In genomic region chr6:89347825-89348224, GRCh38 we compare ENCODE assay signal across 13 cellular contexts. TPM values are rescaled to one million over a fixed set of nuclear protein-coding genes. Genes with fewer than 3 reads are reported as not detected.
DNase-seq lines count a peak whose midpoint lies in the region; ATAC-seq and TF ChIP-seq lines count a peak whose summit lies in the region.
"Had no signal": no experiment of that assay in that cellular context is flagged by ENCODE, and none has a peak within 500 bp of the region (broad histone marks: within the 10 kb centered on the region; RNA-seq: fewer than 3 reads in every experiment).

No MANE protein-coding gene starts in this region.

- H3K4me2 ChIP-seq in neuronal stem cell (ENCODE audit: insufficient read depth, low read length, poor library complexity, severe bottlenecking), result no peak overlapping the region

- H3K4me3 ChIP-seq in heart left ventricle (no peak overlapping the region), neuronal stem cell (ENCODE audit: low read length in 2 of 2) (no peak overlapping the region), left lung (no peak overlapping the region)
- H3K4me3 ChIP-seq: esophagus squamous epithelium had no signal

- H3K27me3 ChIP-seq in heart left ventricle (no peaks in the 10 kb centered on the region), neuronal stem cell (ENCODE audit: control insufficient read depth in 3 of 3, insufficient read depth in 3 of 3, low read depth in 1 of 3, low read length in 3 of 3) (no peaks in the 10 kb centered on the region), left lung (no peaks in the 10 kb centered on the region)
- H3K27me3 ChIP-seq: esophagus squamous epithelium had no signal

- no peak overlapping the region for H3K9ac ChIP-seq in neuronal stem cell (ENCODE audit: low read depth, low read length, poor library complexity)

- H3K27me3 Mint-ChIP-seq in activated naive CD4-positive, alpha-beta T cell treated with anti-CD3 and anti-CD28 coated beads, Interleukin-2, amount 50 U/mL, for 24 hours, result no peaks in the 10 kb centered on the region
- H3K27me3 Mint-ChIP-seq in stimulated activated memory B cell treated with anti-CD40 and anti-IgM and Interleukin-4, amounts not matched to agents 10 μg/mL and 1 μg/mL and 100 μg/mL, for 72 hours, result no peaks in the 10 kb centered on the region
- H3K27me3 Mint-ChIP-seq: activated naive CD4-positive, alpha-beta T cell treated with anti-CD3 and anti-CD28 coated beads, Interleukin-2, amount 10 ng/mL, durations not matched to agents 7 days and 5 days; stimulated activated naive CD8-positive, alpha-beta T cell treated with anti-CD3 and anti-CD28 coated beads, Interleukin-15, Interleukin-2, amounts not matched to agents 100 ng/mL and 50 ng/mL, for 24 hours had no signal

- H2AK5ac ChIP-seq in neuronal stem cell (ENCODE audit: low read depth, low read length), result no peak overlapping the region

- H3K23ac ChIP-seq in neuronal stem cell (ENCODE audit: low read depth, low read length, poor library complexity), result no peak overlapping the region

- no peaks in the 10 kb centered on the region for H3K36me3 Mint-ChIP-seq in activated naive CD4-positive, alpha-beta T cell treated with anti-CD3 and anti-CD28 coated beads, Interleukin-2, amount 50 U/mL, for 24 hours
- H3K36me3 Mint-ChIP-seq in stimulated activated memory B cell treated with anti-CD40 and anti-IgM and Interleukin-4, amounts not matched to agents 10 μg/mL and 1 μg/mL and 100 μg/mL, for 72 hours, result peaks cover 11% of the 10 kb centered on the region

- H4K8ac ChIP-seq in neuronal stem cell (ENCODE audit: low read depth, low read length), result no peak overlapping the region

- H2BK120ac ChIP-seq in neuronal stem cell (ENCODE audit: low read depth, low read length), result no peak overlapping the region

- peak in 3 of 4 donors; percentile 18 to 33 (median 31) for ATAC-seq in heart left ventricle
- no peak for ATAC-seq in stimulated activated memory B cell treated with anti-CD40 and anti-IgM and Interleukin-4, amounts not matched to agents 10 μg/mL and 1 μg/mL and 100 μg/mL, for 72 hours
- no peak for ATAC-seq in left lung

- H3K4me1 ChIP-seq in heart left ventricle (peaks cover 0 to 66% (median 52%) of the 10 kb centered on the region in 12 donors), neuronal stem cell (ENCODE audit: control insufficient read depth in 2 of 2, insufficient read depth in 1 of 2, low read depth in 1 of 2, low read length in 2 of 2) (peaks cover 2 to 11% of the 10 kb centered on the region in 2 donors), left lung (peaks cover 19 to 70% of the 10 kb centered on the region in 2 donors)

- peaks cover 69% of the 10 kb centered on the region for H3K4me1 Mint-ChIP-seq in activated naive CD4-positive, alpha-beta T cell treated with anti-CD3 and anti-CD28 coated beads, Interleukin-2, amount 50 U/mL, for 24 hours
- H3K4me1 Mint-ChIP-seq in stimulated activated memory B cell treated with anti-CD40 and anti-IgM and Interleukin-4, amounts not matched to agents 10 μg/mL and 1 μg/mL and 100 μg/mL, for 72 hours, result peaks cover 72% of the 10 kb centered on the region

- H3K18ac ChIP-seq in neuronal stem cell (ENCODE audit: low read length), result no peak overlapping the region

- no peaks in the 10 kb centered on the region for H3K79me1 ChIP-seq in neuronal stem cell (ENCODE audit: low read depth, low read length)

- H3K9me3 Mint-ChIP-seq in activated naive CD4-positive, alpha-beta T cell treated with anti-CD3 and anti-CD28 coated beads, Interleukin-2, amount 50 U/mL, for 24 hours, result no peaks in the 10 kb centered on the region
- no peaks in the 10 kb centered on the region for H3K9me3 Mint-ChIP-seq in stimulated activated memory B cell treated with anti-CD40 and anti-IgM and Interleukin-4, amounts not matched to agents 10 μg/mL and 1 μg/mL and 100 μg/mL, for 72 hours
- H3K9me3 Mint-ChIP-seq: activated naive CD4-positive, alpha-beta T cell treated with anti-CD3 and anti-CD28 coated beads, Interleukin-2, amount 10 ng/mL, durations not matched to agents 7 days and 5 days; stimulated activated naive CD8-positive, alpha-beta T cell treated with anti-CD3 and anti-CD28 coated beads, Interleukin-15, Interleukin-2, amounts not matched to agents 100 ng/mL and 50 ng/mL, for 24 hours had no signal

- H3K14ac ChIP-seq in neuronal stem cell (ENCODE audit: low read length), result no peak overlapping the region

- H3K4ac ChIP-seq in neuronal stem cell (ENCODE audit: low read length), result no peak overlapping the region

- peaks cover 0 to 7% (median 0%) of the 10 kb centered on the region in 9 donors for H3K36me3 ChIP-seq in heart left ventricle
- peaks cover 0 to 5% of the 10 kb centered on the region in 2 donors for H3K36me3 ChIP-seq in neuronal stem cell (replicated peaks in 1 of 2; ENCODE audit: control insufficient read depth in 2 of 2, insufficient read depth in 2 of 2, low read length in 2 of 2)
- H3K36me3 ChIP-seq in left lung, result peaks cover 0 to 4% of the 10 kb centered on the region in 2 donors
- H3K36me3 ChIP-seq: esophagus squamous epithelium, WERI-Rb-1 had no signal

- H2BK12ac ChIP-seq in neuronal stem cell (ENCODE audit: low read length), result no peak overlapping the region

- no peaks in the 10 kb centered on the region for H3K9me3 ChIP-seq in heart left ventricle
- no peaks in the 10 kb centered on the region for H3K9me3 ChIP-seq in neuronal stem cell (replicated peaks in 1 of 2; ENCODE audit: control insufficient read depth in 2 of 2, insufficient read depth in 1 of 2, low read depth in 1 of 2, low read length in 2 of 2)
- H3K9me3 ChIP-seq in left lung, result no peaks in the 10 kb centered on the region
- H3K9me3 ChIP-seq: esophagus squamous epithelium had no signal

- no peak overlapping the region for H2BK15ac ChIP-seq in neuronal stem cell (ENCODE audit: low read length)

- WGBS in heart left ventricle, 4 donors, result 24 to 75% (median 67%) methylated on average over 2 of the region's 2 CpGs
- no CpG with 5 or more reads among the region's 2 CpGs for WGBS in neuronal stem cell (ENCODE audit: extremely low coverage in 2 of 2, insufficient read length in 2 of 2, insufficient replicate concordance in 1 of 2), 2 donors

- peak overlapping the region; percentile 72 for H3K27ac Mint-ChIP-seq in activated naive CD4-positive, alpha-beta T cell treated with anti-CD3 and anti-CD28 coated beads, Interleukin-2, amount 50 U/mL, for 24 hours
- H3K27ac Mint-ChIP-seq in stimulated activated memory B cell treated with anti-CD40 and anti-IgM and Interleukin-4, amounts not matched to agents 10 μg/mL and 1 μg/mL and 100 μg/mL, for 72 hours, result peak overlapping the region; percentile 94
- H3K27ac Mint-ChIP-seq: activated naive CD4-positive, alpha-beta T cell treated with anti-CD3 and anti-CD28 coated beads, Interleukin-2, amount 10 ng/mL, durations not matched to agents 7 days and 5 days; stimulated activated naive CD8-positive, alpha-beta T cell treated with anti-CD3 and anti-CD28 coated beads, Interleukin-15, Interleukin-2, amounts not matched to agents 100 ng/mL and 50 ng/mL, for 24 hours had no signal

- H4K91ac ChIP-seq in neuronal stem cell (ENCODE audit: low read depth, low read length, poor library complexity), result no peak overlapping the region

- peak overlapping the region in 4 of 12 donors; percentile 2 to 15 (median 8) for H3K27ac ChIP-seq in heart left ventricle
- H3K27ac ChIP-seq in neuronal stem cell (replicated peaks; ENCODE audit: low read length), result no peak overlapping the region
- peak overlapping the region in 1 of 2 donors; percentile 99 for H3K27ac ChIP-seq in left lung
- H3K27ac ChIP-seq: esophagus squamous epithelium, WERI-Rb-1 had no signal

- H2AFZ ChIP-seq in neuronal stem cell (ENCODE audit: low read length), result no peak overlapping the region

- TF ChIP-seq CTCF in heart left ventricle (IDR thresholded peaks at IDR 0.05) (no peak), left lung (IDR thresholded peaks at IDR 0.05) (no peak)

- intact Hi-C loops in heart left ventricle (cut with DNase I), result loop anchor here in 1 of 10 donors (5.0 kb wide), 1 partner anchor 266 kb away; the partner anchor contains the start of gene PNRC1
- intact Hi-C loops in left lung (cut with DNase I), result no loop called here

- H2BK5ac ChIP-seq in neuronal stem cell (ENCODE audit: low read length), result no peak overlapping the region

- no peak overlapping the region for H3K4me3 Mint-ChIP-seq in activated naive CD4-positive, alpha-beta T cell treated with anti-CD3 and anti-CD28 coated beads, Interleukin-2, amount 50 U/mL, for 24 hours
- H3K4me3 Mint-ChIP-seq in stimulated activated memory B cell treated with anti-CD40 and anti-IgM and Interleukin-4, amounts not matched to agents 10 μg/mL and 1 μg/mL and 100 μg/mL, for 72 hours, result no peak overlapping the region
- H3K4me3 Mint-ChIP-seq: activated naive CD4-positive, alpha-beta T cell treated with anti-CD3 and anti-CD28 coated beads, Interleukin-2, amount 10 ng/mL, durations not matched to agents 7 days and 5 days; stimulated activated naive CD8-positive, alpha-beta T cell treated with anti-CD3 and anti-CD28 coated beads, Interleukin-15, Interleukin-2, amounts not matched to agents 100 ng/mL and 50 ng/mL, for 24 hours had no signal

- TF ChIP-seq POLR2A in heart left ventricle (IDR thresholded peaks at IDR 0.05), result no peak

- no peak for DNase-seq in activated naive CD4-positive, alpha-beta T cell treated with Interleukin-2 at 50 U/mL for 16 hours
- DNase-seq in RPMI8226 (peak; percentile 45), heart left ventricle (peak in 1 of 5 donors; percentile 39), NCI-H1417 (lab: John Stamatoyannopoulos, UW) (no peak), neuronal stem cell (ENCODE audit: low spot score) (no peak), left lung (no peak)
- DNase-seq: activated naive CD4-positive, alpha-beta T cell treated with anti-CD3 and anti-CD28 coated beads, Interleukin-2, amount 10 ng/mL, durations not matched to agents 7 days and 5 days; esophagus squamous epithelium; KG1; WERI-Rb-1 had no signal

RNA-seq across cellular contexts. Expression of gene UBE2J1, which starts 4.7 kb away (rescaled TPM):
- 10 to 100 TPM in 8 of 9 donors, 1 to 10 TPM in 1; 9.8 to 28.2 (median 15.2) TPM for total RNA-seq in heart left ventricle
- polyA plus RNA-seq in heart left ventricle, result 10 to 100 TPM in 1 of 2 donors, 1 to 10 TPM in 1; 8.9 to 18.1 TPM
- 30.2 TPM for polyA plus RNA-seq in neuronal stem cell (2013, experiment 1 of 2)
- polyA plus RNA-seq in neuronal stem cell (2013, experiment 2 of 2), result 31.5 TPM
- 10 to 100 TPM; 33.5 to 52.2 TPM for total RNA-seq in left lung

RNA-seq across cellular contexts. Expression of gene GABRR2, which starts 32.7 kb away (rescaled TPM):
- 1 to 10 TPM in 1 of 9 donors, under 1 TPM in 8; 0.20 to 1.1 (median 0.31) TPM for total RNA-seq in heart left ventricle
- under 1 TPM; 0.30 to 0.46 TPM for polyA plus RNA-seq in heart left ventricle
- 0.11 TPM for polyA plus RNA-seq in neuronal stem cell (2013, experiment 1 of 2)
- 0.08 TPM for polyA plus RNA-seq in neuronal stem cell (2013, experiment 2 of 2)
- 1 to 10 TPM in 1 of 2 donors, under 1 TPM in 1; 0.82 to 4.8 TPM for total RNA-seq in left lung

Comparison
In these comparisons a context has a peak if more than half of its experiments do, and no peak if none do; other contexts are left out.
1. ATAC-seq: peak in heart left ventricle (3 of 4); none in stimulated activated memory B cell treated with anti-CD40 and anti-IgM and Interleukin-4, amounts not matched to agents 10 μg/mL and 1 μg/mL and 100 μg/mL, for 72 hours (single experiment) and left lung (single experiment).